ENCODE assay signal across 28 cellular contexts in genomic region chr2:80687524-80687923, GRCh38.
"Had no signal": no experiment of that assay in that cellular context is flagged by ENCODE, and none has a peak within 500 bp of the region (broad histone marks: within the 10 kb centered on the region; RNA-seq: fewer than 3 reads in every experiment).

No MANE protein-coding gene starts in this region.

- H3K9me3 Mint-ChIP-seq: neural crest cell had no signal

- H3K27me3 Mint-ChIP-seq: naive thymus-derived CD8-positive, alpha-beta T cell; progenitor cell of endocrine pancreas; stimulated activated memory B cell treated with anti-CD40 and anti-IgM and Interleukin-4, amounts not matched to agents 10 μg/mL and 1 μg/mL and 100 μg/mL, for 72 hours; stimulated activated naive CD8-positive, alpha-beta T cell treated with anti-CD3 and anti-CD28 coated beads, Interleukin-15, amount 100 ng/mL, for 72 hours; type B pancreatic cell had no signal

- H3K27me3 ChIP-seq: neutrophil, ovary, right atrium auricular region, right lobe of liver, tibial nerve, uterus had no signal

- H3K36me3 Mint-ChIP-seq: immature natural killer cell; naive thymus-derived CD8-positive, alpha-beta T cell; stimulated activated memory B cell treated with anti-CD40 and anti-IgM and Interleukin-4, amounts not matched to agents 10 μg/mL and 1 μg/mL and 100 μg/mL, for 72 hours; type B pancreatic cell had no signal

- H3K27ac ChIP-seq: left ventricle myocardium inferior, neutrophil, ovary, right atrium auricular region, right lobe of liver, tibial nerve, uterus had no signal

- H3K4me3 ChIP-seq: left ventricle myocardium inferior, lung, mucosa of descending colon, ovary, right atrium auricular region, right lobe of liver, smooth muscle cell, tibial nerve, uterus had no signal

- H3K4me1 ChIP-seq: left ventricle myocardium inferior, right atrium auricular region, right lobe of liver, tibial nerve, uterus had no signal

- H3K4me3 Mint-ChIP-seq: immature natural killer cell; naive thymus-derived CD8-positive, alpha-beta T cell; nephron; neural crest cell; stimulated activated memory B cell treated with anti-CD40 and anti-IgM and Interleukin-4, amounts not matched to agents 10 μg/mL and 1 μg/mL and 100 μg/mL, for 72 hours; stimulated activated naive CD8-positive, alpha-beta T cell treated with anti-CD3 and anti-CD28 coated beads, Interleukin-15, amount 100 ng/mL, for 72 hours; type B pancreatic cell had no signal

- H3K36me3 ChIP-seq: left ventricle myocardium inferior, neutrophil, ovary, right atrium auricular region, right lobe of liver, tibial nerve, uterus had no signal

- H3K9me3 ChIP-seq: left ventricle myocardium inferior, neutrophil, ovary, right atrium auricular region, right lobe of liver, tibial nerve, uterus had no signal

- ATAC-seq: mucosa of descending colon; naive thymus-derived CD8-positive, alpha-beta T cell; right lobe of liver; stimulated activated memory B cell treated with anti-CD40 and anti-IgM and Interleukin-4, amounts not matched to agents 10 μg/mL and 1 μg/mL and 100 μg/mL, for 72 hours; stimulated activated naive CD8-positive, alpha-beta T cell treated with anti-CD3 and anti-CD28 coated beads, Interleukin-15, amount 100 ng/mL, for 72 hours had no signal

- H3K27ac Mint-ChIP-seq: immature natural killer cell; naive thymus-derived CD8-positive, alpha-beta T cell; nephron; progenitor cell of endocrine pancreas; stimulated activated memory B cell treated with anti-CD40 and anti-IgM and Interleukin-4, amounts not matched to agents 10 μg/mL and 1 μg/mL and 100 μg/mL, for 72 hours; stimulated activated naive CD8-positive, alpha-beta T cell treated with anti-CD3 and anti-CD28 coated beads, Interleukin-15, amount 100 ng/mL, for 72 hours; type B pancreatic cell had no signal

- H3K4me1 Mint-ChIP-seq: immature natural killer cell; naive thymus-derived CD8-positive, alpha-beta T cell; nephron; neural crest cell; stimulated activated memory B cell treated with anti-CD40 and anti-IgM and Interleukin-4, amounts not matched to agents 10 μg/mL and 1 μg/mL and 100 μg/mL, for 72 hours; stimulated activated naive CD8-positive, alpha-beta T cell treated with anti-CD3 and anti-CD28 coated beads, Interleukin-15, amount 100 ng/mL, for 72 hours had no signal

- H3K4me2 ChIP-seq: smooth muscle cell had no signal

- FAIRE-seq: islet of Langerhans had no signal

- DNase-seq: hippocampal formation; immature natural killer cell; left ventricle myocardium inferior; midbrain; mucosa of descending colon; naive thymus-derived CD8-positive, alpha-beta T cell; occipital lobe; ovary; right lobe of liver; stimulated activated CD4-positive, alpha-beta T cell treated with anti-CD3 and anti-CD28 coated beads, Interleukin-1b, Interleukin-23, amount 100 ng/mL, for 48 hours; stimulated activated CD4-positive, alpha-beta T cell treated with anti-CD3 and anti-CD28 coated beads, Interleukin-2, amount 100 ng/mL, for 48 hours; stimulated activated CD4-positive, alpha-beta T cell treated with anti-CD3 and anti-CD28 coated beads, Interleukin-4, amount 100 ng/mL, for 4 hours; stimulated activated CD8-positive, alpha-beta memory T cell treated with anti-CD3 and anti-CD28 coated beads, Interleukin-4, amount 100 ng/mL, for 48 hours; stimulated activated naive CD4-positive, alpha-beta T cell treated with Interleukin-2 at 50 U/mL for 16 hours; stimulated activated naive CD8-positive, alpha-beta T cell treated with anti-CD3 and anti-CD28 coated beads, Interleukin-15, amount 100 ng/mL, for 72 hours; substantia nigra; uterus had no signal
